ENCODE assay signal across 11 cellular contexts in genomic region chr14:55536208-55536708, GRCh38.
"Had no signal": no experiment of that assay in that cellular context is flagged by ENCODE, and none has a peak within 500 bp of the region (broad histone marks: within the 10 kb centered on the region; RNA-seq: fewer than 3 reads in every experiment).

No MANE protein-coding gene starts in this region.

- H3K4me3 Mint-ChIP-seq: activated T-helper 1 cell treated with anti-CD3 and anti-CD28 coated beads, Interleukin-12 subunit alpha, Interleukin-12 subunit beta, Interleukin-2, Interleukin-4 antibody, amounts not matched to agents 30 ng/mL and 10 ng/mL and 1 ng/mL, durations not matched to agents 14 hours and 24 hours and 36 hours; mesothelial cell of epicardium; neural crest cell had no signal

- ATAC-seq: stimulated activated naive CD8-positive, alpha-beta T cell treated with anti-CD3 and anti-CD28 coated beads, Interleukin-15, Interleukin-2, amounts not matched to agents 100 U/mL and 50 U/mL, for 24 hours had no signal

- H3K27ac Mint-ChIP-seq: activated T-helper 1 cell treated with anti-CD3 and anti-CD28 coated beads, Interleukin-12 subunit alpha, Interleukin-12 subunit beta, Interleukin-2, Interleukin-4 antibody, amounts not matched to agents 30 ng/mL and 10 ng/mL and 1 ng/mL, durations not matched to agents 14 hours and 24 hours and 36 hours; mesothelial cell of epicardium had no signal

- DNase-seq: activated CD4-positive, alpha-beta T cell treated with anti-CD3 and anti-CD28 coated beads for 4 hours; activated naive CD4-positive, alpha-beta T cell; caudate nucleus; colonic mucosa; stimulated activated CD4-positive, alpha-beta T cell treated with anti-CD3 and anti-CD28 coated beads, Interleukin-4, amount 100 ng/mL, for 1 hour; stimulated activated CD8-positive, alpha-beta memory T cell treated with anti-CD3 and anti-CD28 coated beads, Interleukin-4, amount 100 ng/mL, for 48 hours; stimulated activated naive CD8-positive, alpha-beta T cell treated with anti-CD3 and anti-CD28 coated beads, Interleukin-15, Interleukin-2, amounts not matched to agents 100 U/mL and 50 U/mL, for 24 hours; testis had no signal
